ENCODE assay signal across 8 cellular contexts in genomic region chr19:19064098-19064722, GRCh38. TPM values are rescaled to one million over a fixed set of nuclear protein-coding genes. Genes with fewer than 3 reads are reported as not detected.
DNase-seq lines count a peak whose midpoint lies in the region; ATAC-seq and TF ChIP-seq lines count a peak whose summit lies in the region.

No MANE protein-coding gene starts in this region.

- in situ Hi-C loops in G401 (cut with HindIII; ENCODE audit: low sequenced_read_pairs), result no loop called here

- peaks cover 34% of the 10 kb centered on the region for H3K4me1 Mint-ChIP-seq in activated CD4-positive, alpha-beta memory T cell treated with anti-CD3 and anti-CD28 coated beads for 36 hours (ENCODE audit: low read depth)

- H3K4me2 ChIP-seq in skeletal muscle satellite cell (ENCODE audit: low read length), result peak overlapping the region; percentile 94

- CTCF ChIA-PET in activated CD4-positive, alpha-beta memory T cell treated with anti-CD3 and anti-CD28 coated beads for 36 hours (lab: Charles Lee), result interaction anchor here (0.6 to 4.5 kb wide), 3 partner anchors 11 to 538 kb away, joined by 3 to 26 read pairs (median 5); no protein-coding TSS in a partner anchor

- TF ChIP-seq CTCF in foreskin fibroblast (IDR thresholded peaks at IDR 0.05; ENCODE audit: low read depth, low read length), result peak; percentile 19

- no peaks in the 10 kb centered on the region for H3K9me3 ChIP-seq in skeletal muscle satellite cell (replicated peaks; ENCODE audit: low read length)

- DNase-seq in G401 (ENCODE audit: low spot score), result peak; percentile 32
- no peak for DNase-seq in activated CD4-positive, alpha-beta memory T cell treated with anti-CD3 and anti-CD28 coated beads for 36 hours
- DNase-seq in foreskin fibroblast, result no peak
- DNase-seq in DMS 273 (lab: John Stamatoyannopoulos, UW; ENCODE audit: unreplicated experiment), result no peak

- peaks cover 12% of the 10 kb centered on the region for H3K36me3 ChIP-seq in skeletal muscle satellite cell (ENCODE audit: insufficient read depth, low read length)

- POLR2A ChIA-PET in activated CD4-positive, alpha-beta memory T cell treated with anti-CD3 and anti-CD28 coated beads for 36 hours (lab: Charles Lee), result interaction anchor here (0.5 kb wide), 1 partner anchor 452 kb away, joined by 4 read pairs; the partner anchor contains the start of gene NDUFA13

- H3K4me3 Mint-ChIP-seq in activated CD4-positive, alpha-beta memory T cell treated with anti-CD3 and anti-CD28 coated beads for 36 hours, result peak overlapping the region; percentile 79

- no peaks in the 10 kb centered on the region for H3K27me3 Mint-ChIP-seq in activated CD4-positive, alpha-beta memory T cell treated with anti-CD3 and anti-CD28 coated beads for 36 hours

- peak overlapping the region; percentile 71 for H3K9ac ChIP-seq in skeletal muscle satellite cell (ENCODE audit: low read depth, low read length)

- peaks cover 30% of the 10 kb centered on the region for H3K4me1 ChIP-seq in skeletal muscle satellite cell (ENCODE audit: control insufficient read depth, insufficient read depth, low read length)

- H3K36me3 Mint-ChIP-seq in activated CD4-positive, alpha-beta memory T cell treated with anti-CD3 and anti-CD28 coated beads for 36 hours, result peaks cover 2% of the 10 kb centered on the region

- H3K9me3 Mint-ChIP-seq in activated CD4-positive, alpha-beta memory T cell treated with anti-CD3 and anti-CD28 coated beads for 36 hours, result no peaks in the 10 kb centered on the region

- peak overlapping the region; percentile 54 for H3K27ac Mint-ChIP-seq in activated CD4-positive, alpha-beta memory T cell treated with anti-CD3 and anti-CD28 coated beads for 36 hours

- peak; percentile 8 for ATAC-seq in HG02943 (IDR thresholded peaks at IDR 0.05; ENCODE audit: low read depth, unreplicated experiment)
- ATAC-seq in GM18517 (IDR thresholded peaks at IDR 0.05; ENCODE audit: unreplicated experiment), result no peak
- ATAC-seq in HG02973 (IDR thresholded peaks at IDR 0.05; ENCODE audit: unreplicated experiment), result no peak

- intact Hi-C loops in activated CD4-positive, alpha-beta memory T cell treated with anti-CD3 and anti-CD28 coated beads for 36 hours (cut with micrococcal nuclease), result loop anchor here (1.0 to 5.0 kb wide), 2 partner anchors 30 to 128 kb away; partner anchors contain the start of genes BORCS8 and RFXANK

- no peaks in the 10 kb centered on the region for H3K27me3 ChIP-seq in skeletal muscle satellite cell (ENCODE audit: control insufficient read depth, insufficient read depth, low read length)

- H3K4me3 ChIP-seq in foreskin fibroblast (ENCODE audit: low read depth in 1 of 2, low read length in 2 of 2), result peak overlapping the region; percentile 77 to 86
- peak overlapping the region; percentile 69 for H3K4me3 ChIP-seq in skeletal muscle satellite cell (ENCODE audit: low read length)

RNA-seq across cellular contexts. Expression of gene SLC25A42, which starts 0.4 kb away (rescaled TPM):
- total RNA-seq in G401 (2014; rRNA removed; shearing (Covaris generic)), result 2.3 and 3.0 TPM in 2 replicates
- 10 to 100 TPM; 12.2 to 12.4 TPM for total RNA-seq in activated CD4-positive, alpha-beta memory T cell treated with anti-CD3 and anti-CD28 coated beads for 36 hours
- 5.1 and 6.3 TPM in 2 replicates for total RNA-seq in skeletal muscle satellite cell (2012; rRNA removed)

RNA-seq across cellular contexts. Expression of gene ARMC6, which starts 30.8 kb away (rescaled TPM):
- 86.0 and 90.0 TPM in 2 replicates for total RNA-seq in G401 (2014; rRNA removed; shearing (Covaris generic))
- total RNA-seq in activated CD4-positive, alpha-beta memory T cell treated with anti-CD3 and anti-CD28 coated beads for 36 hours, result 10 to 100 TPM; 24.4 to 26.2 TPM
- 49.7 and 55.3 TPM in 2 replicates for total RNA-seq in skeletal muscle satellite cell (2012; rRNA removed)

RNA-seq across cellular contexts. Expression of gene SUGP2, which starts 30.9 kb away (rescaled TPM):
- 37.5 and 62.9 TPM in 2 replicates for total RNA-seq in G401 (2014; rRNA removed; shearing (Covaris generic))
- 100 to 1,000 TPM in 1 of 2 experiments, 10 to 100 TPM in 1; 98.1 to 102 TPM for total RNA-seq in activated CD4-positive, alpha-beta memory T cell treated with anti-CD3 and anti-CD28 coated beads for 36 hours
- total RNA-seq in skeletal muscle satellite cell (2012; rRNA removed), result 30.6 and 31.7 TPM in 2 replicates
